Comparison of ENCODE assay signal across 8 cellular contexts in the genomic region with DNA sequence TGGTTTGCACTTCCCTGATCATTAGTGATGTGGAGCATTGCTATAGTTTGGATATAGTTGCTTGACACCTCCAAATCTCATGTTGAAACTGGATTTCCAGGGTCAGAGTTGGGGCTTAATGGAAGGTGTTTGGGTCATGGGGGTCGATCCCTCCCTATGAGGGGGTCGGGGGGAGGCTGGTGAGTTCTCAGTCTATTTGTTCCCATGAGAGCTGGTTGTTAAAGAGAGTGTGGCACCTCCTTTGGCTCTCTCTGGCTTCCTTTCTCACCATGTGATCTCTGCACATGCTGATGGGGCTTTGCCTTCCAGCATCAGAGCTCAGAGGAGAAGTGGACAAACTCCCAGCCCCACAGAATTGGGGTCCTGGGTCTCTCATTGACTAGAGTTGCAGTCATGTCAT.
"Had no signal": no experiment of that assay in that cellular context is flagged by ENCODE, and none has a peak within 500 bp of the region (broad histone marks: within the 10 kb centered on the region; RNA-seq: fewer than 3 reads in every experiment).

No MANE protein-coding gene starts in this region.

- H3K27me3 Mint-ChIP-seq: IgD-negative memory B cell had no signal

- DNase-seq: GOT3, H7, HFFc6 had no signal

- H3K4me3 Mint-ChIP-seq: HFFc6, IgD-negative memory B cell had no signal

- H3K27ac ChIP-seq: HL-60 had no signal

- H3K36me3 ChIP-seq: HAP-1 had no signal

- H3K9me3 Mint-ChIP-seq: HFFc6 had no signal

- H3K4me3 ChIP-seq: HAP-1 had no signal

- H3K4me1 ChIP-seq: HAP-1 had no signal

- H3K27ac Mint-ChIP-seq: HFFc6, IgD-negative memory B cell had no signal

- ATAC-seq: HCT116, HepG2 had no signal
